ENCODE assay signal across 1 cellular context in the genomic region with DNA sequence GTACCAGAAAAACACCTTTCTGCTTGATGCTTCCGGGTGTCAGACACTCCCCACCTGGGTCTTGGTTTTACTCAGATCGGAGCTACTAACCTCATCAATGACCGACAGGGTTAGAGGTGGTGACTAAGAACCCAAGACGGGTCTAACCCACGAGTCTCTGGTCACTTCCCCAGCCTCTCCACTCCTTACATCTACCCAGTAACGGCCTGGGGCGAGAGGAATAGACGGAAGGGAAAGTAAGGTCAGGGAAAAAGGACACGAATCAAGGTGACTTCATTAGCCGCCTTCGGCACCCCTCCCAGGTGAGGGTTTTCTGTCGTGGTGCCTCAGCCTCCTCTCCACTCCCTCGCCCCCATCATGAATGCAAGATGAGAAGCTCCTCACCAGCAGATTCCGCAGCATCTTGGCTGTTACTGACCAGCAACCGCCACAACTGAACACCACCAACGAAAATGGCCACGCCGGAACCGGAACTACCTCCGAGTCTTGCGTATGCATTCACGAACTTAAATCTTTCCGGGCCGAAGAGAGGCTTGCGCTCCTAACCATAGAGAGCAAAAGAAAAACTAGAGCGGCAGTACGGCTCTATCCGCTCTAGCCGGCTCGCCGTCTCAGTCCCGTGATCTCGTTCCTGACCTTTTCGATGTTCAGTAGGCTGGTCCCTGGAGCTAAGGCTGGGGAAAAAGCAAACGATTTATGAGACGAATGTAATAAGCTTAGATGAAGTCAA.
TF ChIP-seq lines count a peak whose summit lies in the region.

A gene with protein sequence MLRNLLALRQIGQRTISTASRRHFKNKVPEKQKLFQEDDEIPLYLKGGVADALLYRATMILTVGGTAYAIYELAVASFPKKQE (minus strand): TSS at position 469 of the 730 bp plus-strand sequence. CDS start 67 bp downstream, at position 402.

TF ChIP-seq in GM12878, 131 proteins besides CTCF, POLR2A, EP300 and RAD21 (continued from another document):
- TF ChIP-seq MXI1 (IDR thresholded peaks at IDR 0.05; ENCODE audit: low read depth, low read length) (0 out of 2 replicates have a peak, but pooled peaks have one; percentile 50), GATAD2B (conservative IDR thresholded peaks at IDR 0.05; ENCODE audit: low read depth) (peak; percentile 58; the same call in 1 of the 2 replicates), JUND (IDR thresholded peaks at IDR 0.05; ENCODE audit: low read depth, low read length) (no peak), TARDBP (IDR thresholded peaks at IDR 0.05; ENCODE audit: borderline replicate concordance) (peak; percentile 68; the same call in 1 of the 2 replicates), KDM1A (IDR thresholded peaks at IDR 0.05; ENCODE audit: borderline replicate concordance) (no peak), POU2F2 (IDR thresholded peaks at IDR 0.05; ENCODE audit: borderline replicate concordance, low read depth, low read length) (peak; percentile 95), IKZF2 (IDR thresholded peaks at IDR 0.05) (peak in 1 of 2 experiments; percentile 47; a peak in 2 of 4 replicates), RFX5 (IDR thresholded peaks at IDR 0.05; ENCODE audit: low read depth, low read length) (no peak), EZH2 (IDR thresholded peaks at IDR 0.05; ENCODE audit: borderline replicate concordance, control insufficient read depth, low read depth, low read length) (no peak), KAT2A (conservative IDR thresholded peaks at IDR 0.05; ENCODE audit: control insufficient read depth, low read depth, low read length) (no peak), ZNF207 (IDR thresholded peaks at IDR 0.05; ENCODE audit: borderline replicate concordance) (0 out of 2 replicates have a peak, but pooled peaks have one; percentile 33)
- TF ChIP-seq, protein P1, sequence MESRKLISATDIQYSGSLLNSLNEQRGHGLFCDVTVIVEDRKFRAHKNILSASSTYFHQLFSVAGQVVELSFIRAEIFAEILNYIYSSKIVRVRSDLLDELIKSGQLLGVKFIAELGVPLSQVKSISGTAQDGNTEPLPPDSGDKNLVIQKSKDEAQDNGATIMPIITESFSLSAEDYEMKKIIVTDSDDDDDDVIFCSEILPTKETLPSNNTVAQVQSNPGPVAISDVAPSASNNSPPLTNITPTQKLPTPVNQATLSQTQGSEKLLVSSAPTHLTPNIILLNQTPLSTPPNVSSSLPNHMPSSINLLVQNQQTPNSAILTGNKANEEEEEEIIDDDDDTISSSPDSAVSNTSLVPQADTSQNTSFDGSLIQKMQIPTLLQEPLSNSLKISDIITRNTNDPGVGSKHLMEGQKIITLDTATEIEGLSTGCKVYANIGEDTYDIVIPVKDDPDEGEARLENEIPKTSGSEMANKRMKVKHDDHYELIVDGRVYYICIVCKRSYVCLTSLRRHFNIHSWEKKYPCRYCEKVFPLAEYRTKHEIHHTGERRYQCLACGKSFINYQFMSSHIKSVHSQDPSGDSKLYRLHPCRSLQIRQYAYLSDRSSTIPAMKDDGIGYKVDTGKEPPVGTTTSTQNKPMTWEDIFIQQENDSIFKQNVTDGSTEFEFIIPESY (IDR thresholded peaks at IDR 0.05): no peak; the same call in 1 of the 2 replicates
- TF ChIP-seq, protein P2, sequence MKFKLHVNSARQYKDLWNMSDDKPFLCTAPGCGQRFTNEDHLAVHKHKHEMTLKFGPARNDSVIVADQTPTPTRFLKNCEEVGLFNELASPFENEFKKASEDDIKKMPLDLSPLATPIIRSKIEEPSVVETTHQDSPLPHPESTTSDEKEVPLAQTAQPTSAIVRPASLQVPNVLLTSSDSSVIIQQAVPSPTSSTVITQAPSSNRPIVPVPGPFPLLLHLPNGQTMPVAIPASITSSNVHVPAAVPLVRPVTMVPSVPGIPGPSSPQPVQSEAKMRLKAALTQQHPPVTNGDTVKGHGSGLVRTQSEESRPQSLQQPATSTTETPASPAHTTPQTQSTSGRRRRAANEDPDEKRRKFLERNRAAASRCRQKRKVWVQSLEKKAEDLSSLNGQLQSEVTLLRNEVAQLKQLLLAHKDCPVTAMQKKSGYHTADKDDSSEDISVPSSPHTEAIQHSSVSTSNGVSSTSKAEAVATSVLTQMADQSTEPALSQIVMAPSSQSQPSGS (IDR thresholded peaks at IDR 0.05; ENCODE audit: low read length): peak; percentile 46
- TF ChIP-seq, protein P3, sequence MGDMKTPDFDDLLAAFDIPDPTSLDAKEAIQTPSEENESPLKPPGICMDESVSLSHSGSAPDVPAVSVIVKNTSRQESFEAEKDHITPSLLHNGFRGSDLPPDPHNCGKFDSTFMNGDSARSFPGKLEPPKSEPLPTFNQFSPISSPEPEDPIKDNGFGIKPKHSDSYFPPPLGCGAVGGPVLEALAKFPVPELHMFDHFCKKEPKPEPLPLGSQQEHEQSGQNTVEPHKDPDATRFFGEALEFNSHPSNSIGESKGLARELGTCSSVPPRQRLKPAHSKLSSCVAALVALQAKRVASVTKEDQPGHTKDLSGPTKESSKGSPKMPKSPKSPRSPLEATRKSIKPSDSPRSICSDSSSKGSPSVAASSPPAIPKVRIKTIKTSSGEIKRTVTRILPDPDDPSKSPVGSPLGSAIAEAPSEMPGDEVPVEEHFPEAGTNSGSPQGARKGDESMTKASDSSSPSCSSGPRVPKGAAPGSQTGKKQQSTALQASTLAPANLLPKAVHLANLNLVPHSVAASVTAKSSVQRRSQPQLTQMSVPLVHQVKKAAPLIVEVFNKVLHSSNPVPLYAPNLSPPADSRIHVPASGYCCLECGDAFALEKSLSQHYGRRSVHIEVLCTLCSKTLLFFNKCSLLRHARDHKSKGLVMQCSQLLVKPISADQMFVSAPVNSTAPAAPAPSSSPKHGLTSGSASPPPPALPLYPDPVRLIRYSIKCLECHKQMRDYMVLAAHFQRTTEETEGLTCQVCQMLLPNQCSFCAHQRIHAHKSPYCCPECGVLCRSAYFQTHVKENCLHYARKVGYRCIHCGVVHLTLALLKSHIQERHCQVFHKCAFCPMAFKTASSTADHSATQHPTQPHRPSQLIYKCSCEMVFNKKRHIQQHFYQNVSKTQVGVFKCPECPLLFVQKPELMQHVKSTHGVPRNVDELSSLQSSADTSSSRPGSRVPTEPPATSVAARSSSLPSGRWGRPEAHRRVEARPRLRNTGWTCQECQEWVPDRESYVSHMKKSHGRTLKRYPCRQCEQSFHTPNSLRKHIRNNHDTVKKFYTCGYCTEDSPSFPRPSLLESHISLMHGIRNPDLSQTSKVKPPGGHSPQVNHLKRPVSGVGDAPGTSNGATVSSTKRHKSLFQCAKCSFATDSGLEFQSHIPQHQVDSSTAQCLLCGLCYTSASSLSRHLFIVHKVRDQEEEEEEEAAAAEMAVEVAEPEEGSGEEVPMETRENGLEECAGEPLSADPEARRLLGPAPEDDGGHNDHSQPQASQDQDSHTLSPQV (IDR thresholded peaks at IDR 0.05): no peak
- TF ChIP-seq, protein P4, sequence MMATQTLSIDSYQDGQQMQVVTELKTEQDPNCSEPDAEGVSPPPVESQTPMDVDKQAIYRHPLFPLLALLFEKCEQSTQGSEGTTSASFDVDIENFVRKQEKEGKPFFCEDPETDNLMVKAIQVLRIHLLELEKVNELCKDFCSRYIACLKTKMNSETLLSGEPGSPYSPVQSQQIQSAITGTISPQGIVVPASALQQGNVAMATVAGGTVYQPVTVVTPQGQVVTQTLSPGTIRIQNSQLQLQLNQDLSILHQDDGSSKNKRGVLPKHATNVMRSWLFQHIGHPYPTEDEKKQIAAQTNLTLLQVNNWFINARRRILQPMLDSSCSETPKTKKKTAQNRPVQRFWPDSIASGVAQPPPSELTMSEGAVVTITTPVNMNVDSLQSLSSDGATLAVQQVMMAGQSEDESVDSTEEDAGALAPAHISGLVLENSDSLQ (IDR thresholded peaks at IDR 0.05): peak; percentile 87
